ENCODE assay signal across 8 cellular contexts in the genomic region with DNA sequence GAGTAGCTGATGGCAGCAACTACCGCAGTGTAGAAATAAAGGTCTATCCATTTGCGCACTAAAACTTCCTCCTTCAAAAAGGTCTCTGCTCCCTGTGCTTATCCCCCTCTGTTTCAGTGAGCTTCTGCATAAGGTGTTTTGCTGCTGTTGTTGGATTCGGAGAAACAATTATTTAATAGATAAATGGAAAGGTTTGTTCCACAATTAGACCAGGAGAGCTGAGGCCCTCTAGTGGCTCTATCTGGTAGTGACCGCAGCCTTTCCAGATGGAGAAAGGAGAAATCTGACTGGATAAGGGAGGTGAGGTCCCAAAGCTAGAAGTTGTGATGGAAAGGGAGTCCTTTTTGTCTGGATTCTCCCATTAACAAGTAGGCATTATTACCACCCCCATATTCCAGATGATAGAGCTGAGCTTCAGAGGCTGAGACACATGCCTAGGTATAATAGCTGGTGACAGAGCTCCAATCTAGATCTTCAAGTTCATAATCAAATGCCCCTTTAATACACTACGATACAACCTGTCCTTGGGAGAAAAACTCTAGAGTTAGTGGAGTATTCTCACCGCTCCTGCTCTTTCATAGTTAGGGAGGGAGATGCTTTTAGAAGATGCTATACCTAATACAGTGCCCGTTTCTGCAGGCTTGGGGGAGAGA. TPM values are rescaled to one million over a fixed set of nuclear protein-coding genes. Genes with fewer than 3 reads are reported as not detected.
DNase-seq lines count a peak whose midpoint lies in the region; ATAC-seq and TF ChIP-seq lines count a peak whose summit lies in the region.

No MANE protein-coding gene starts in this region.

- peaks cover 14% of the 10 kb centered on the region for H3K27me3 Mint-ChIP-seq in activated naive CD8-positive, alpha-beta T cell treated with anti-CD3 and anti-CD28 coated beads, Interleukin-2, amount 10 ng/mL, durations not matched to agents 7 days and 5 days

- POLR2A ChIA-PET in activated naive CD8-positive, alpha-beta T cell treated with anti-CD3 and anti-CD28 coated beads, Interleukin-2, amount 10 ng/mL, durations not matched to agents 7 days and 5 days (lab: Charles Lee) = no interaction called here

- H3K36me3 Mint-ChIP-seq in activated naive CD8-positive, alpha-beta T cell treated with anti-CD3 and anti-CD28 coated beads, Interleukin-2, amount 10 ng/mL, durations not matched to agents 7 days and 5 days = no peaks in the 10 kb centered on the region

- H3K9me3 Mint-ChIP-seq in activated naive CD8-positive, alpha-beta T cell treated with anti-CD3 and anti-CD28 coated beads, Interleukin-2, amount 10 ng/mL, durations not matched to agents 7 days and 5 days = no peaks in the 10 kb centered on the region

- ATAC-seq in activated naive CD8-positive, alpha-beta T cell treated with anti-CD3 and anti-CD28 coated beads, Interleukin-2, amount 10 ng/mL, durations not matched to agents 7 days and 5 days (ENCODE audit: low read depth) = no peak

- TF ChIP-seq CTCF in GM20000 (IDR thresholded peaks at IDR 0.05; ENCODE audit: extremely low read depth, missing control alignments) = peak; percentile 16

- H3K27ac Mint-ChIP-seq in activated naive CD8-positive, alpha-beta T cell treated with anti-CD3 and anti-CD28 coated beads, Interleukin-2, amount 10 ng/mL, durations not matched to agents 7 days and 5 days = no peak overlapping the region

- no peaks in the 10 kb centered on the region for H3K4me1 Mint-ChIP-seq in activated naive CD8-positive, alpha-beta T cell treated with anti-CD3 and anti-CD28 coated beads, Interleukin-2, amount 10 ng/mL, durations not matched to agents 7 days and 5 days

- DNase-seq in DMS53 (lab: John Stamatoyannopoulos, UW) = peak; percentile 58
- no peak for DNase-seq in GM20000 (ENCODE audit: low spot score)
- DNase-seq in NCI-H748 (lab: John Stamatoyannopoulos, UW; ENCODE audit: unreplicated experiment) = peak; percentile 45
- peak; percentile 30 for DNase-seq in activated naive CD8-positive, alpha-beta T cell treated with anti-CD3 and anti-CD28 coated beads, Interleukin-2, amount 10 ng/mL, durations not matched to agents 7 days and 5 days
- peak; percentile 0 to 4 for DNase-seq in hippocampal formation (lab: John Stamatoyannopoulos, UW)
- peak; percentile 18 to 20 for DNase-seq in stimulated activated CD4-positive, alpha-beta T cell treated with anti-CD3 and anti-CD28 coated beads, Interleukin-1b, Interleukin-23, amount 100 ng/mL, for 4 hours (ENCODE audit: low read depth in 2 of 2)
- no peak for DNase-seq in KG1 (lab: John Stamatoyannopoulos, UW)
- DNase-seq in NCI-H1048 (lab: John Stamatoyannopoulos, UW) = no peak

- H3K4me3 Mint-ChIP-seq in activated naive CD8-positive, alpha-beta T cell treated with anti-CD3 and anti-CD28 coated beads, Interleukin-2, amount 10 ng/mL, durations not matched to agents 7 days and 5 days = no peak overlapping the region

RNA-seq across cellular contexts. Expression of gene GABRQ, which starts 5.1 kb away (rescaled TPM):
- not detected for total RNA-seq in activated naive CD8-positive, alpha-beta T cell treated with anti-CD3 and anti-CD28 coated beads, Interleukin-2, amount 10 ng/mL, durations not matched to agents 7 days and 5 days

Comparison
In these comparisons a context has a peak if more than half of its experiments do, and no peak if none do; other contexts are left out.
1. DNase-seq: peak in DMS53 (single experiment), NCI-H748 (single experiment), activated naive CD8-positive, alpha-beta T cell treated with anti-CD3 and anti-CD28 coated beads, Interleukin-2, amount 10 ng/mL, durations not matched to agents 7 days and 5 days (single experiment), hippocampal formation (2 of 2) and stimulated activated CD4-positive, alpha-beta T cell treated with anti-CD3 and anti-CD28 coated beads, Interleukin-1b, Interleukin-23, amount 100 ng/mL, for 4 hours (2 of 2); none in GM20000 (single experiment), KG1 (single experiment) and NCI-H1048 (single experiment).